ENCODE assay signal across 1 cellular context in genomic region chr17:9750488-9750887, GRCh38.
TF ChIP-seq lines count a peak whose summit lies in the region.

No MANE protein-coding gene starts in this region.

TF ChIP-seq in GM23338, 12 proteins besides CTCF, POLR2A, EP300 and RAD21 (continued from another document):
- TF ChIP-seq ZNF462 (CRISPR knock-in tag; IDR thresholded peaks at IDR 0.05): no peak
- no peak for TF ChIP-seq ZNF331 (CRISPR knock-in tag; IDR thresholded peaks at IDR 0.05; ENCODE audit: low read depth)
- no peak for TF ChIP-seq JUNB (IDR thresholded peaks at IDR 0.05; ENCODE audit: unreplicated experiment)
- TF ChIP-seq CREB1 (CRISPR knock-in tag; IDR thresholded peaks at IDR 0.05; ENCODE audit: low read depth): no peak
- no peak for TF ChIP-seq POLR2AphosphoS5 (IDR thresholded peaks at IDR 0.05; ENCODE audit: low read depth)
- no peak for TF ChIP-seq STAT1 (IDR thresholded peaks at IDR 0.05; ENCODE audit: unreplicated experiment)
- TF ChIP-seq REST (IDR thresholded peaks at IDR 0.05; ENCODE audit: unreplicated experiment): no peak
